Comparison of ENCODE assay signal across 1 cellular context in the genomic region with DNA sequence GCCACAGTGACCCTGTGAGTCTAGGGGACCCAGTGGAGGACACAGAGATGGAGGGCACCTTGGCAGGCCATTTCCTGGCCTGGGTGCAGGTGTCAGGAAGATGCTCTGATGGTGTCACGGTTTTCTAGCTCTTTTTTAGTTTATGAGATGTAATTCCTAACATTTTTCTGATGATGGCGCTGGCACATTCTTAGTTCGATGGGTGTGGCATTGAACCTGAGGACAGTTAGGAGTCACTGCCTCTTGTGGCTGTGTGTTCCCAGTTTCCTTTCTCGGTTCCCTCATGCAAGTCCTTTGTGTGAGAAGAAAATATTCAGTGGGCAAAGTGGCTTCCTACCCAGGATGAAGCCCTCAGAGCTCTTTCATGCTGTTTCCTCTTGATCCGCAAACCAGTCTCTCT.
TF ChIP-seq lines count a peak whose summit lies in the region.

No MANE protein-coding gene starts in this region.

TF ChIP-seq in H1, 55 proteins besides CTCF, POLR2A, EP300 and RAD21 (continued from another document):
- no peak for TF ChIP-seq NRF1 (IDR thresholded peaks at IDR 0.05; ENCODE audit: low read depth, low read length)
- TF ChIP-seq YY1 (IDR thresholded peaks at IDR 0.05; ENCODE audit: low read depth, low read length): no peak
TF ChIP-seq in H1: peak in this region for 1.
